Comparison of ENCODE assay signal across 10 cellular contexts in genomic region chr3:182967218-182968204, GRCh38. TPM values are rescaled to one million over a fixed set of nuclear protein-coding genes. Genes with fewer than 3 reads are reported as not detected.
DNase-seq lines count a peak whose midpoint lies in the region; ATAC-seq lines count a peak whose summit lies in the region.
"Had no signal": no experiment of that assay in that cellular context is flagged by ENCODE, and none has a peak within 500 bp of the region (broad histone marks: within the 10 kb centered on the region; RNA-seq: fewer than 3 reads in every experiment).

No MANE protein-coding gene starts in this region.

- no peaks in the 10 kb centered on the region for H3K27me3 Mint-ChIP-seq in CD4-positive, CD25-positive, alpha-beta regulatory T cell
- no peaks in the 10 kb centered on the region for H3K27me3 Mint-ChIP-seq in activated CD4-positive, alpha-beta memory T cell treated with anti-CD3 and anti-CD28 coated beads, Interleukin-2, amount 10 ng/mL, durations not matched to agents 7 days and 5 days

- H3K36me3 Mint-ChIP-seq in CD4-positive, CD25-positive, alpha-beta regulatory T cell: peaks cover 9% of the 10 kb centered on the region
- peaks cover 30% of the 10 kb centered on the region for H3K36me3 Mint-ChIP-seq in activated CD4-positive, alpha-beta memory T cell treated with anti-CD3 and anti-CD28 coated beads, Interleukin-2, amount 10 ng/mL, durations not matched to agents 7 days and 5 days (ENCODE audit: low read depth)

- CTCF ChIA-PET in activated CD4-positive, alpha-beta memory T cell treated with anti-CD3 and anti-CD28 coated beads, Interleukin-2, amount 10 ng/mL, durations not matched to agents 7 days and 5 days (lab: Charles Lee): interaction anchor here (2.3 kb wide), 1 partner anchor 57 kb away, joined by 11 read pairs; no protein-coding TSS in a partner anchor

- POLR2A ChIA-PET in activated CD4-positive, alpha-beta memory T cell treated with anti-CD3 and anti-CD28 coated beads, Interleukin-2, amount 10 ng/mL, durations not matched to agents 7 days and 5 days (lab: Charles Lee): interaction anchor here (1.1 kb wide), 1 partner anchor 13 kb away, joined by 3 read pairs; no protein-coding TSS in a partner anchor

- peak in 2 of 3 donors; percentile 41 to 73 for DNase-seq in CD4-positive, CD25-positive, alpha-beta regulatory T cell
- DNase-seq in activated CD4-positive, alpha-beta memory T cell treated with anti-CD3 and anti-CD28 coated beads, Interleukin-2, amount 10 ng/mL, durations not matched to agents 7 days and 5 days: peak; percentile 42
- DNase-seq in NCI-H1092 treated with DMSO at 0.1 percent for 48 hours (lab: John Stamatoyannopoulos, UW) (no peak), GDM1 (lab: John Stamatoyannopoulos, UW) (no peak), glomerular visceral epithelial cell (ENCODE audit: extremely low spot score) (no peak), G401 (ENCODE audit: low spot score) (no peak)
- DNase-seq: MM.1S had no signal

- no peaks in the 10 kb centered on the region for H3K9me3 Mint-ChIP-seq in CD4-positive, CD25-positive, alpha-beta regulatory T cell
- no peaks in the 10 kb centered on the region for H3K9me3 Mint-ChIP-seq in activated CD4-positive, alpha-beta memory T cell treated with anti-CD3 and anti-CD28 coated beads, Interleukin-2, amount 10 ng/mL, durations not matched to agents 7 days and 5 days

- peak overlapping the region; percentile 29 for H3K4me3 ChIP-seq in CD4-positive, CD25-positive, alpha-beta regulatory T cell (ENCODE audit: low read depth, low read length)
- H3K4me3 ChIP-seq: prostate gland had no signal

- peaks cover 16% of the 10 kb centered on the region for H3K4me1 ChIP-seq in CD4-positive, CD25-positive, alpha-beta regulatory T cell (ENCODE audit: control insufficient read depth, insufficient read depth, low read length, poor library complexity, severe bottlenecking)
- H3K4me1 ChIP-seq: prostate gland had no signal

- peaks cover 46 to 72% (median 51%) of the 10 kb centered on the region in 4 donors for H3K4me1 Mint-ChIP-seq in CD4-positive, CD25-positive, alpha-beta regulatory T cell
- peaks cover 60% of the 10 kb centered on the region for H3K4me1 Mint-ChIP-seq in activated CD4-positive, alpha-beta memory T cell treated with anti-CD3 and anti-CD28 coated beads, Interleukin-2, amount 10 ng/mL, durations not matched to agents 7 days and 5 days

- peak overlapping the region; percentile 2 to 79 (median 50) for H3K4me3 Mint-ChIP-seq in CD4-positive, CD25-positive, alpha-beta regulatory T cell
- H3K4me3 Mint-ChIP-seq in activated CD4-positive, alpha-beta memory T cell treated with anti-CD3 and anti-CD28 coated beads, Interleukin-2, amount 10 ng/mL, durations not matched to agents 7 days and 5 days: peak overlapping the region; percentile 31

- peak overlapping the region; percentile 80 to 90 (median 87) for H3K27ac Mint-ChIP-seq in CD4-positive, CD25-positive, alpha-beta regulatory T cell
- peak overlapping the region; percentile 77 for H3K27ac Mint-ChIP-seq in activated CD4-positive, alpha-beta memory T cell treated with anti-CD3 and anti-CD28 coated beads, Interleukin-2, amount 10 ng/mL, durations not matched to agents 7 days and 5 days

- no peaks in the 10 kb centered on the region for H3K27me3 ChIP-seq in CD4-positive, CD25-positive, alpha-beta regulatory T cell (ENCODE audit: control insufficient read depth, insufficient read depth, low read length)

- in situ Hi-C loops in G401 (cut with HindIII; ENCODE audit: low sequenced_read_pairs): no loop called here

- H3K36me3 ChIP-seq in CD4-positive, CD25-positive, alpha-beta regulatory T cell (ENCODE audit: control insufficient read depth, insufficient read depth, low read length): no peaks in the 10 kb centered on the region
- H3K36me3 ChIP-seq: prostate gland had no signal

- ATAC-seq in CD4-positive, CD25-positive, alpha-beta regulatory T cell (ENCODE audit: low read depth in 2 of 2): peak; percentile 72 to 77
- ATAC-seq in GM19372 (IDR thresholded peaks at IDR 0.05; ENCODE audit: low read depth, unreplicated experiment) (peak; percentile 46), HG03108 (IDR thresholded peaks at IDR 0.05; ENCODE audit: unreplicated experiment) (peak; percentile 32)

- H3K9me3 ChIP-seq in CD4-positive, CD25-positive, alpha-beta regulatory T cell (ENCODE audit: control insufficient read depth in 2 of 2, low read length in 2 of 2): no peaks in the 10 kb centered on the region
- H3K9me3 ChIP-seq: prostate gland had no signal

- no peak overlapping the region for H3K27ac ChIP-seq in CD4-positive, CD25-positive, alpha-beta regulatory T cell (ENCODE audit: insufficient read depth, low read length, poor library complexity, severe bottlenecking)
- H3K27ac ChIP-seq: prostate gland had no signal

RNA-seq across cellular contexts. Expression of gene DCUN1D1, which starts 12.8 kb away (rescaled TPM):
- total RNA-seq in CD4-positive, CD25-positive, alpha-beta regulatory T cell: 39.3 TPM
- polyA plus RNA-seq in CD4-positive, CD25-positive, alpha-beta regulatory T cell: 10 to 100 TPM; 25.0 to 26.8 (median 25.6) TPM
- total RNA-seq in activated CD4-positive, alpha-beta memory T cell treated with anti-CD3 and anti-CD28 coated beads, Interleukin-2, amount 10 ng/mL, durations not matched to agents 7 days and 5 days: 10 to 100 TPM; 60.2 to 63.1 TPM
- 6.1 and 9.6 TPM in 2 replicates for total RNA-seq in G401 (2014; rRNA removed; shearing (Covaris generic))

Comparison
In these comparisons a context has a peak if more than half of its experiments do, and no peak if none do; other contexts are left out.
1. DNase-seq: peak in CD4-positive, CD25-positive, alpha-beta regulatory T cell (2 of 3) and activated CD4-positive, alpha-beta memory T cell treated with anti-CD3 and anti-CD28 coated beads, Interleukin-2, amount 10 ng/mL, durations not matched to agents 7 days and 5 days (single experiment); none in NCI-H1092 treated with DMSO at 0.1 percent for 48 hours (single experiment), GDM1 (single experiment), glomerular visceral epithelial cell (single experiment) and G401 (single experiment).
2. Peak in every context shown above with its lines, with median percentiles within 50 percentile points of each other: ATAC-seq.